In the genomic region with DNA sequence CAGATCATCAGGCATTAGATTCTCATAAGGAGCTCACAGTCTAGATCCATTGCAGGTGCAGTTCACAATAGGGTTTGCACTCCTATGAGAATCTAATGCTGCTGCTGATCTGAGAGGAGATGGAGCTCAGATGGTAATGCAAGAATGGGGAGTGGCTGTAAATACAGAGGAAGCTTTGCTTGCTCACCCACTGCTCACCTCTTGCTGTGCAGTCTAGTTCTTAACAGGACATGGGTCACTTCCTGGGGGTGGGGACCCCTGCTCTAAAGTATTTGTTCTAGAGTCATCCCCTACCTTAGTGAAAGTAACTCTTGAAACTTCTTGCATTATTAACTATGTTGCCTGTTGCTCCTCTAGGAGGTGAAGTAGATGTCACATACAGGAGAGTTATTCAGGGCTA, we compare ENCODE assay signal across 26 cellular contexts.
"Had no signal": no experiment of that assay in that cellular context is flagged by ENCODE, and none has a peak within 500 bp of the region (broad histone marks: within the 10 kb centered on the region; RNA-seq: fewer than 3 reads in every experiment).

No MANE protein-coding gene starts in this region.

- FAIRE-seq: endometrium, islet of Langerhans, keratinocyte had no signal

- H3K4me3 ChIP-seq: colonic mucosa, esophagus squamous epithelium, gastrocnemius medialis, heart right ventricle, left lung, lower lobe of right lung, mucosa of descending colon had no signal

- H3K9me3 ChIP-seq: colonic mucosa, esophagus squamous epithelium, gastrocnemius medialis, heart right ventricle, left lung, lower lobe of right lung, mucosa of descending colon had no signal

- H3K36me3 ChIP-seq: colonic mucosa, esophagus squamous epithelium, gastrocnemius medialis, heart right ventricle, left lung, lower lobe of right lung had no signal

- H3K27me3 ChIP-seq: colonic mucosa, esophagus squamous epithelium, gastrocnemius medialis, heart right ventricle, left lung had no signal

- H3K27ac ChIP-seq: colonic mucosa, esophagus squamous epithelium, gastrocnemius medialis, heart right ventricle, left lung, lower lobe of right lung had no signal

- H3K4me1 ChIP-seq: colonic mucosa, esophagus squamous epithelium, gastrocnemius medialis, heart right ventricle, left lung, lower lobe of right lung had no signal

- DNase-seq: colonic mucosa; cortex of kidney; effector CD8-positive, alpha-beta T cell; effector memory CD8-positive, alpha-beta T cell; endodermal cell; erythroblast; esophagus squamous epithelium; foreskin fibroblast; foreskin melanocyte; gastrocnemius medialis; glutamatergic neuron; head of caudate nucleus; heart right ventricle; hippocampal formation; left cardiac atrium; left lung; left ventricle myocardium superior; lower lobe of right lung; mesenchymal stem cell; mucosa of descending colon; naive B cell; naive thymus-derived CD8-positive, alpha-beta T cell had no signal

- ATAC-seq: effector memory CD8-positive, alpha-beta T cell; esophagus mucosa; gastrocnemius medialis; heart right ventricle; left cardiac atrium; left lung; left ventricle myocardium superior; lower lobe of right lung; mucosa of descending colon; naive thymus-derived CD8-positive, alpha-beta T cell had no signal
